Comparison of ENCODE assay signal across 9 cellular contexts in the genomic region with DNA sequence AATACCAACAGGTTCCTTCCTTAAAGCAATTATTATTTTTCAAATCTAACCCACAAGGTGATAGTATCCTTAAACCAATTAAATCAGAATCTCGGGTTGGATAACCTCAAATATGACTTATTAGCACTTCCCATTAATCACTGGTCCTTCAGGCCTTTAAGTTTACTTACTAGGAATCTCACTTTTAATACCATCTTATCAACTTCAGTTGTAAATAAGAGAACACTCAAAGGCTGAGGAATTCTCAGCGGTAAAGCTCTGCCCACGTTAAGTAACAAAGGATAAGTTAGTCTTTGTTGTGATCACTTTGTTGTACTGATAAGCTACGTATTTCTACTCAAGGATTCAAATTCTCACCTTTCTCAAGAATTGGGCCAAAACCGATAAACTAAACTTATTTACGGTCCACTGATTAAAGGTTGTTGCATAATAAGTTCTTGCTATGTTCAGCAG.
DNase-seq lines count a peak whose midpoint lies in the region; ATAC-seq, FAIRE-seq and TF ChIP-seq lines count a peak whose summit lies in the region.
"Had no signal": no experiment of that assay in that cellular context is flagged by ENCODE, and none has a peak within 500 bp of the region (broad histone marks: within the 10 kb centered on the region; RNA-seq: fewer than 3 reads in every experiment).

No MANE protein-coding gene starts in this region.

- no peak for TF ChIP-seq EP300 in K562 (IDR thresholded peaks at IDR 0.05; ENCODE audit: low read length)

- 2% methylated on average over 6 of the region's 6 CpGs for WGBS in HUES64
- WGBS in K562 (ENCODE audit: insufficient coverage, low coverage, missing lambda C conversion rate): 0% methylated on average over 6 of the region's 6 CpGs

- CTCF ChIA-PET in A673 (lab: Charles Lee): no interaction called here
- CTCF ChIA-PET in K562 (lab: Yijun Ruan, JAX; ENCODE audit: low intra/inter-chr PET ratio): no interaction called here

- POLR2A ChIA-PET in A673 (lab: Charles Lee; ENCODE audit: low non-redundant PET) (no interaction called here), K562 (lab: Yijun Ruan, JAX) (interaction anchor here (0.6 to 11.9 kb wide), 21 partner anchors 8 to 684 kb away, joined by 3 to 826 read pairs (median 3); a partner anchor contains a TSS)

- H3K4me2 ChIP-seq in K562 (ENCODE audit: insufficient read depth, low read length): peak overlapping the region; percentile 96

- peaks cover 69% of the 10 kb centered on the region for H3K79me2 ChIP-seq in K562 (ENCODE audit: control insufficient read depth, insufficient read depth, low read length)

- TF ChIP-seq CTCF in A673 (conservative IDR thresholded peaks at IDR 0.05; ENCODE audit: low read depth, low read length) (no peak), K562 (IDR thresholded peaks at IDR 0.05 in 2 of 3, conservative IDR thresholded peaks at IDR 0.05 in 1 of 3; ENCODE audit: insufficient read depth in 2 of 3, low read depth in 1 of 3, low read length in 3 of 3) (no peak)

- no peak for TF ChIP-seq POLR2A in K562 (conservative IDR thresholded peaks at IDR 0.05)

- H3K9me3 ChIP-seq in A673 (ENCODE audit: low read depth, low read length, poor library complexity, severe bottlenecking): no peaks in the 10 kb centered on the region
- peaks cover 9% of the 10 kb centered on the region; the same call in 1 of the 2 replicates for H3K9me3 ChIP-seq in HUES64 (ENCODE audit: insufficient read depth, low read depth, low read length)
- H3K9me3 ChIP-seq in K562 (replicated peaks; ENCODE audit: control insufficient read depth, insufficient read depth, low read depth, low read length): no peaks in the 10 kb centered on the region
- H3K9me3 ChIP-seq in mononuclear cell (ENCODE audit: low read depth, low read length): no peaks in the 10 kb centered on the region
- H3K9me3 ChIP-seq: pancreas had no signal

- no peaks in the 10 kb centered on the region for H3K9me1 ChIP-seq in K562 (ENCODE audit: control insufficient read depth, insufficient read depth, low read length)

- BruUV-seq in A673 (replicated peaks; lab: Mats Ljungman, UMichigan) (no TSS peak), K562 (replicated peaks; lab: Mats Ljungman, UMichigan) (no TSS peak)

- intact Hi-C loops in A673 (cut with micrococcal nuclease; ENCODE audit: unreplicated experiment) (no loop called here), K562 (cut with micrococcal nuclease) (loop anchor here (2.0 to 10.0 kb wide), 5 partner anchors 19 to 1625 kb away; a partner anchor contains a TSS)

- H3K4me1 ChIP-seq in A673 (ENCODE audit: insufficient read depth, low read length, poor library complexity, severe bottlenecking) (peaks cover 8% of the 10 kb centered on the region), HUES64 (ENCODE audit: insufficient read depth, low read length) (peaks cover 17% of the 10 kb centered on the region), K562 (replicated peaks in 1 of 2; ENCODE audit: control insufficient read depth in 2 of 2, insufficient read depth in 2 of 2, low read length in 2 of 2) (peaks cover 13 to 15% of the 10 kb centered on the region in 2 experiments; a peak in 4 of 5 replicates), mononuclear cell (ENCODE audit: insufficient read depth, low read length) (peaks cover 28% of the 10 kb centered on the region)

- FAIRE-seq in K562 (lab: Jason Lieb, UNC): no peak
- FAIRE-seq: pancreas had no signal

- peaks cover 22% of the 10 kb centered on the region for H4K20me1 ChIP-seq in K562 (replicated peaks; ENCODE audit: control insufficient read depth, insufficient read depth, low read length)

- ATAC-seq in K562: no peak

- no peaks in the 10 kb centered on the region for H3K27me3 ChIP-seq in A673 (replicated peaks; ENCODE audit: insufficient read depth, low read depth, low read length, poor library complexity)
- H3K27me3 ChIP-seq in HUES64 (ENCODE audit: insufficient read depth, low read length): no peaks in the 10 kb centered on the region
- no peaks in the 10 kb centered on the region; a peak in 1 of 5 replicates for H3K27me3 ChIP-seq in K562 (ENCODE audit: control insufficient read depth in 2 of 2, insufficient read depth in 2 of 2, low read length in 2 of 2)
- no peaks in the 10 kb centered on the region for H3K27me3 ChIP-seq in mononuclear cell (ENCODE audit: insufficient read depth, low read length)

- peak overlapping the region; percentile 63 for H3K4me3 ChIP-seq in A673 (ENCODE audit: low read depth, low read length, poor library complexity, severe bottlenecking)
- H3K4me3 ChIP-seq in HUES64 (ENCODE audit: low read length): peak overlapping the region; percentile 71
- peak overlapping the region; percentile 69 for H3K4me3 ChIP-seq in K562
- peak overlapping the region; percentile 42 for H3K4me3 ChIP-seq in mononuclear cell (ENCODE audit: low read length)

- DNase-seq in A673 (ENCODE audit: low spot score) (no peak), K562 (ENCODE audit: extremely low read depth in 1 of 4, low spot score in 3 of 4) (no peak), NCI-H1930 (lab: John Stamatoyannopoulos, UW) (no peak), NCI-H2107 (lab: John Stamatoyannopoulos, UW) (no peak), germinal center (ENCODE audit: low spot score) (no peak), ACHN (no peak)
- DNase-seq: pancreas had no signal

- H3K27ac ChIP-seq in A673 (ENCODE audit: low read depth, low read length, poor library complexity, severe bottlenecking): peak overlapping the region; percentile 87
- peak overlapping the region; percentile 93 for H3K27ac ChIP-seq in HUES64 (ENCODE audit: low read depth, low read length)
- H3K27ac ChIP-seq in K562 (ENCODE audit: extremely low read depth, low read depth, low read length): peak overlapping the region; percentile 95

- in situ Hi-C loops in K562 (cut with MboI) (loop anchor here (10.0 kb wide), 1 partner anchor 1705 kb away; a partner anchor contains a TSS), ACHN (cut with HindIII; ENCODE audit: low pct_ligation_motif_present, low pct_unique_long_range_greater_than_20kb, low sequenced_read_pairs) (no loop called here)

- no peak for TF ChIP-seq RAD21 in K562 (CRISPR knock-in tag; conservative IDR thresholded peaks at IDR 0.05 in 1 of 2, IDR thresholded peaks at IDR 0.05 in 1 of 2)

- no peak overlapping the region for H2AFZ ChIP-seq in K562 (ENCODE audit: low read depth, low read length)

- no peaks in the 10 kb centered on the region for H3K36me3 ChIP-seq in A673 (ENCODE audit: insufficient read depth, low read length, poor library complexity, severe bottlenecking)
- peaks cover 7% of the 10 kb centered on the region for H3K36me3 ChIP-seq in HUES64 (ENCODE audit: insufficient read depth, low read length)
- H3K36me3 ChIP-seq in K562 (ENCODE audit: control insufficient read depth, insufficient read depth, low read length): peaks cover 44% of the 10 kb centered on the region
- H3K36me3 ChIP-seq: pancreas had no signal

- H3K9ac ChIP-seq in HUES64 (ENCODE audit: low read depth, low read length): peak overlapping the region; percentile 93
- H3K9ac ChIP-seq in K562 (ENCODE audit: insufficient read depth in 1 of 2, low read depth in 2 of 2, low read length in 2 of 2): peak overlapping the region; percentile 95 to 96

TF ChIP-seq in K562, 482 proteins besides CTCF, POLR2A, EP300 and RAD21 (continues in another document):
- TF ChIP-seq CEBPB (tag; IDR thresholded peaks at IDR 0.05): peak; percentile 83
- TF ChIP-seq FOSL1 (tag; conservative IDR thresholded peaks at IDR 0.05): peak; percentile 71; the same call in 1 of the 2 replicates
- TF ChIP-seq ZNF655 (CRISPR knock-in tag; IDR thresholded peaks at IDR 0.05): no peak
- TF ChIP-seq NBN (IDR thresholded peaks at IDR 0.05; ENCODE audit: low read depth): 0 out of 2 replicates have a peak, but pooled peaks have one; percentile 5
- TF ChIP-seq MBD2 (IDR thresholded peaks at IDR 0.05; ENCODE audit: borderline replicate concordance, low read depth): no peak
- TF ChIP-seq SMARCE1 (IDR thresholded peaks at IDR 0.05): no peak
- TF ChIP-seq, protein P1, sequence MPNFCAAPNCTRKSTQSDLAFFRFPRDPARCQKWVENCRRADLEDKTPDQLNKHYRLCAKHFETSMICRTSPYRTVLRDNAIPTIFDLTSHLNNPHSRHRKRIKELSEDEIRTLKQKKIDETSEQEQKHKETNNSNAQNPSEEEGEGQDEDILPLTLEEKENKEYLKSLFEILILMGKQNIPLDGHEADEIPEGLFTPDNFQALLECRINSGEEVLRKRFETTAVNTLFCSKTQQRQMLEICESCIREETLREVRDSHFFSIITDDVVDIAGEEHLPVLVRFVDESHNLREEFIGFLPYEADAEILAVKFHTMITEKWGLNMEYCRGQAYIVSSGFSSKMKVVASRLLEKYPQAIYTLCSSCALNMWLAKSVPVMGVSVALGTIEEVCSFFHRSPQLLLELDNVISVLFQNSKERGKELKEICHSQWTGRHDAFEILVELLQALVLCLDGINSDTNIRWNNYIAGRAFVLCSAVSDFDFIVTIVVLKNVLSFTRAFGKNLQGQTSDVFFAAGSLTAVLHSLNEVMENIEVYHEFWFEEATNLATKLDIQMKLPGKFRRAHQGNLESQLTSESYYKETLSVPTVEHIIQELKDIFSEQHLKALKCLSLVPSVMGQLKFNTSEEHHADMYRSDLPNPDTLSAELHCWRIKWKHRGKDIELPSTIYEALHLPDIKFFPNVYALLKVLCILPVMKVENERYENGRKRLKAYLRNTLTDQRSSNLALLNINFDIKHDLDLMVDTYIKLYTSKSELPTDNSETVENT (CRISPR knock-in tag; IDR thresholded peaks at IDR 0.05): 0 out of 2 replicates have a peak, but pooled peaks have one; percentile 34
- no peak for TF ChIP-seq CEBPG (CRISPR knock-in tag; IDR thresholded peaks at IDR 0.05)
- TF ChIP-seq CEBPG (tag; conservative IDR thresholded peaks at IDR 0.05 in 1 of 2, IDR thresholded peaks at IDR 0.05 in 1 of 2): peak; percentile 74 to 77
- TF ChIP-seq ZBTB17 (CRISPR knock-in tag; IDR thresholded peaks at IDR 0.05): no peak
- no peak for TF ChIP-seq HLTF (IDR thresholded peaks at IDR 0.05)
- peak; percentile 61; the same call in 1 of the 2 replicates for TF ChIP-seq ELF2 (CRISPR knock-in tag; IDR thresholded peaks at IDR 0.05)
- peak; percentile 25 for TF ChIP-seq EWSR1 (IDR thresholded peaks at IDR 0.05; ENCODE audit: borderline replicate concordance, low read depth, partially characterized antibody)
- TF ChIP-seq SP1 (CRISPR knock-in tag; IDR thresholded peaks at IDR 0.05): no peak
- peak; percentile 45 for TF ChIP-seq POLR2H (tag; IDR thresholded peaks at IDR 0.05; ENCODE audit: low read depth)
